In the genomic region with DNA sequence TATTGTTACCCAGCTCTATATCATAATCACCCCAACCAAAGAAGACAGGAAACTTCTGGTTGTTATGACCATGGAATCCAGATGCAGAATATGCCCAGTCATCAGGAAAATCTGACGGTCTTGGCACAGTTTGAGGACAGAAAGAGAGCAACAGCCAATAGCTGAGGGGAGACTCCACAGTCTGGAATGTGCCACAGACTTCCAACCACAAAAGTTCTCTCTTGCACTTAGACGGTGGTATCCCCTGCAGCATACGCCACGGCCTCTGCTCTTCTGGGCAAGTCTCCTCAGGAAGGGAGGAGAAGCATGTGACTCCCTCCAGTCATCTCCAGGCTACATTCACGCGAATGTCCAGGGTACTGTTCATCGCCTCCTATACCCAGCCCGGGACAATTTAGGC, we compare ENCODE assay signal across 9 cellular contexts. TPM values are rescaled to one million over a fixed set of nuclear protein-coding genes. Genes with fewer than 3 reads are reported as not detected.
DNase-seq lines count a peak whose midpoint lies in the region; ATAC-seq and TF ChIP-seq lines count a peak whose summit lies in the region.
"Had no signal": no experiment of that assay in that cellular context is flagged by ENCODE, and none has a peak within 500 bp of the region (broad histone marks: within the 10 kb centered on the region; RNA-seq: fewer than 3 reads in every experiment).

No MANE protein-coding gene starts in this region.

- H3K23ac ChIP-seq in mesendoderm (ENCODE audit: low read length), result no peak overlapping the region

- no peaks in the 10 kb centered on the region for H3K36me3 Mint-ChIP-seq in MCF 10A (ENCODE audit: insufficient read depth, unreplicated experiment)
- peaks cover 32% of the 10 kb centered on the region for H3K36me3 Mint-ChIP-seq in activated CD4-positive, alpha-beta T cell treated with anti-CD3 and anti-CD28 coated beads, Interleukin-2, amount 10 ng/mL, durations not matched to agents 24 days and 14 days (ENCODE audit: low read depth)

- peak; percentile 57 for DNase-seq in HFF-Myc (ENCODE audit: extremely low read depth, low read depth)
- peak; percentile 70 for DNase-seq in MCF 10A (ENCODE audit: unreplicated experiment)
- no peak for DNase-seq in right cardiac atrium
- no peak for DNase-seq in HUDEP-2 (lab: John Stamatoyannopoulos, UW; ENCODE audit: unreplicated experiment in 76 of 76)
- no peak for DNase-seq in NCI-H524 (lab: John Stamatoyannopoulos, UW)
- no peak for DNase-seq in mesendoderm
- no peak for DNase-seq in activated CD4-positive, alpha-beta T cell treated with anti-CD3 and anti-CD28 coated beads, Interleukin-2, amount 10 ng/mL, durations not matched to agents 24 days and 14 days

- WGBS in right cardiac atrium, result 48% methylated on average over 8 of the region's 8 CpGs
- no CpG with 5 or more reads among the region's 8 CpGs for WGBS in mesendoderm (ENCODE audit: extremely low coverage, insufficient coverage, low lambda C conversion rate)

- CTCF ChIA-PET in MCF 10A (lab: Yijun Ruan, JAX), result interaction anchor here (0.5 to 1.0 kb wide), 3 partner anchors 9 to 38 kb away, joined by 3 read pairs; no protein-coding TSS in a partner anchor

- H4K8ac ChIP-seq in mesendoderm (ENCODE audit: low read depth, low read length), result no peak overlapping the region

- peaks cover 2% of the 10 kb centered on the region for H3K4me1 ChIP-seq in right cardiac atrium (ENCODE audit: control insufficient read depth, insufficient read depth, low read length)
- peaks cover 0 to 32% (median 23%) of the 10 kb centered on the region in 5 donors for H3K4me1 ChIP-seq in subcutaneous abdominal adipose tissue (ENCODE audit: control insufficient read depth in 5 of 5, insufficient read depth in 5 of 5, low read length in 5 of 5)
- peaks cover 4% of the 10 kb centered on the region for H3K4me1 ChIP-seq in mesendoderm (ENCODE audit: control insufficient read depth, low read depth, low read length)

- no peaks in the 10 kb centered on the region for H3K27me3 Mint-ChIP-seq in MCF 10A (ENCODE audit: insufficient read depth, unreplicated experiment)
- no peaks in the 10 kb centered on the region for H3K27me3 Mint-ChIP-seq in activated CD4-positive, alpha-beta T cell treated with anti-CD3 and anti-CD28 coated beads, Interleukin-2, amount 10 ng/mL, durations not matched to agents 24 days and 14 days

- H3K27ac ChIP-seq in right cardiac atrium (ENCODE audit: low read length) (no peak overlapping the region), subcutaneous abdominal adipose tissue (ENCODE audit: low read depth, low read length) (peak overlapping the region; percentile 31), mesendoderm (ENCODE audit: low read depth, low read length) (no peak overlapping the region)

- POLR2A ChIA-PET in MCF 10A (lab: Yijun Ruan, JAX), result interaction anchor here (0.7 to 1.7 kb wide), 3 partner anchors 9 to 281 kb away, joined by 3 to 5 read pairs (median 4); a partner anchor contains a TSS

- H3K4me3 ChIP-seq in HFF-Myc (replicated peaks; ENCODE audit: low read depth, low read length), result no peak overlapping the region
- H3K4me3 ChIP-seq in right cardiac atrium (ENCODE audit: low read length), result no peak overlapping the region
- H3K4me3 ChIP-seq in subcutaneous abdominal adipose tissue (ENCODE audit: low read depth in 1 of 5, low read length in 5 of 5), result peak overlapping the region; percentile 5 to 58 (median 38)
- no peak overlapping the region for H3K4me3 ChIP-seq in mesendoderm (ENCODE audit: low read length)

- H3K9me3 Mint-ChIP-seq in MCF 10A (ENCODE audit: unreplicated experiment), result peaks cover 8% of the 10 kb centered on the region
- H3K9me3 Mint-ChIP-seq in activated CD4-positive, alpha-beta T cell treated with anti-CD3 and anti-CD28 coated beads, Interleukin-2, amount 10 ng/mL, durations not matched to agents 24 days and 14 days, result peaks cover 5% of the 10 kb centered on the region

- H3K4me2 ChIP-seq in mesendoderm (ENCODE audit: low read length), result no peak overlapping the region

- H3K9me3 ChIP-seq in right cardiac atrium (ENCODE audit: control insufficient read depth, low read length), result no peaks in the 10 kb centered on the region
- no peaks in the 10 kb centered on the region for H3K9me3 ChIP-seq in subcutaneous abdominal adipose tissue (ENCODE audit: control insufficient read depth in 5 of 5, low read length in 5 of 5)

- no peak overlapping the region for H2BK120ac ChIP-seq in mesendoderm (ENCODE audit: low read depth, low read length)

- H3K4ac ChIP-seq in mesendoderm (ENCODE audit: low read depth, low read length), result no peak overlapping the region

- H2AK5ac ChIP-seq in mesendoderm (ENCODE audit: low read length), result no peak overlapping the region

- H3K27me3 ChIP-seq in right cardiac atrium (ENCODE audit: control insufficient read depth, insufficient read depth), result no peaks in the 10 kb centered on the region
- no peaks in the 10 kb centered on the region for H3K27me3 ChIP-seq in subcutaneous abdominal adipose tissue (ENCODE audit: control insufficient read depth in 5 of 5, insufficient read depth in 4 of 5, low read length in 5 of 5)
- no peaks in the 10 kb centered on the region for H3K27me3 ChIP-seq in mesendoderm (ENCODE audit: insufficient read depth, low read length, poor library complexity)

- peak overlapping the region; percentile 49 for H3K27ac Mint-ChIP-seq in MCF 10A (ENCODE audit: low read depth, unreplicated experiment)
- H3K27ac Mint-ChIP-seq in activated CD4-positive, alpha-beta T cell treated with anti-CD3 and anti-CD28 coated beads, Interleukin-2, amount 10 ng/mL, durations not matched to agents 24 days and 14 days, result no peak overlapping the region
- H3K27ac Mint-ChIP-seq: brain had no signal

- H3K18ac ChIP-seq in mesendoderm (ENCODE audit: low read length), result no peak overlapping the region

- H4K5ac ChIP-seq in mesendoderm (ENCODE audit: low read length), result no peak overlapping the region

- TF ChIP-seq CTCF in HFF-Myc (IDR thresholded peaks at IDR 0.05; ENCODE audit: low read depth, low read length, missing control alignments) (no peak), MCF 10A (IDR thresholded peaks at IDR 0.05; ENCODE audit: unreplicated experiment) (no peak)

- H2BK5ac ChIP-seq in mesendoderm (ENCODE audit: low read length), result no peak overlapping the region

- H2BK15ac ChIP-seq in mesendoderm (replicated peaks; ENCODE audit: low read depth), result no peak overlapping the region

- peaks cover 55% of the 10 kb centered on the region for H3K79me2 ChIP-seq in mesendoderm (ENCODE audit: control insufficient read depth, insufficient read depth, low read length)

- intact Hi-C loops in MCF 10A (cut with micrococcal nuclease), result no loop called here
- intact Hi-C loops in right cardiac atrium (cut with DNase I), result no loop called here
- intact Hi-C loops in activated CD4-positive, alpha-beta T cell treated with anti-CD3 and anti-CD28 coated beads, Interleukin-2, amount 10 ng/mL, durations not matched to agents 24 days and 14 days (cut with micrococcal nuclease), result no loop called here

- H3K56ac ChIP-seq in mesendoderm (ENCODE audit: low read length), result no peak overlapping the region

- peak overlapping the region in 1 of 5 donors; percentile 27 for H3K9ac ChIP-seq in subcutaneous abdominal adipose tissue (ENCODE audit: low read length in 5 of 5)
- no peak overlapping the region for H3K9ac ChIP-seq in mesendoderm (ENCODE audit: low read length)

- peak overlapping the region; percentile 49 for H3K4me3 Mint-ChIP-seq in MCF 10A (ENCODE audit: unreplicated experiment)
- H3K4me3 Mint-ChIP-seq in activated CD4-positive, alpha-beta T cell treated with anti-CD3 and anti-CD28 coated beads, Interleukin-2, amount 10 ng/mL, durations not matched to agents 24 days and 14 days, result no peak overlapping the region
- H3K4me3 Mint-ChIP-seq: brain had no signal

- ATAC-seq in right cardiac atrium, result peak; percentile 68 to 84

- no peaks in the 10 kb centered on the region for H3K36me3 ChIP-seq in subcutaneous abdominal adipose tissue (ENCODE audit: control insufficient read depth in 5 of 5, insufficient read depth in 5 of 5, low read length in 5 of 5)
- no peaks in the 10 kb centered on the region for H3K36me3 ChIP-seq in mesendoderm (ENCODE audit: control insufficient read depth, insufficient read depth, low read length)

- BruUV-seq in MCF 10A (replicated peaks; lab: Mats Ljungman, UMichigan), result no TSS peak

- peaks cover 20% of the 10 kb centered on the region for H3K79me1 ChIP-seq in mesendoderm (ENCODE audit: low read length)

- H3K4me1 Mint-ChIP-seq in MCF 10A (ENCODE audit: insufficient read depth, unreplicated experiment), result peaks cover 15% of the 10 kb centered on the region
- H3K4me1 Mint-ChIP-seq in activated CD4-positive, alpha-beta T cell treated with anti-CD3 and anti-CD28 coated beads, Interleukin-2, amount 10 ng/mL, durations not matched to agents 24 days and 14 days, result peaks cover 22% of the 10 kb centered on the region

RNA-seq across cellular contexts. Expression of a gene that starts 18.4 kb away (rescaled TPM):
- total RNA-seq in MCF 10A (2022) (11.3 and 22.4 TPM in 2 replicates), right cardiac atrium (10 to 100 TPM; 14.2 to 18.4 (median 15.8) TPM)
- 4.8 TPM for polyA plus RNA-seq in right cardiac atrium
- 11.1 TPM for polyA plus RNA-seq in mesendoderm (2013, experiment 1 of 2)
- 11.5 TPM for polyA plus RNA-seq in mesendoderm (2013, experiment 2 of 2)
- total RNA-seq in activated CD4-positive, alpha-beta T cell treated with anti-CD3 and anti-CD28 coated beads, Interleukin-2, amount 10 ng/mL, durations not matched to agents 24 days and 14 days, result 59.1 and 59.4 TPM in 2 replicates

Comparison
In these comparisons a context has a peak if more than half of its experiments do, and no peak if none do; other contexts are left out.
1. DNase-seq: peak in HFF-Myc (single experiment) and MCF 10A (single experiment); none in right cardiac atrium (0 of 3), HUDEP-2 (0 of 76), NCI-H524 (0 of 2), mesendoderm (single experiment) and activated CD4-positive, alpha-beta T cell treated with anti-CD3 and anti-CD28 coated beads, Interleukin-2, amount 10 ng/mL, durations not matched to agents 24 days and 14 days (single experiment).
2. H3K4me3 ChIP-seq: peak in subcutaneous abdominal adipose tissue (5 of 5); none in HFF-Myc (single experiment), right cardiac atrium (single experiment) and mesendoderm (single experiment).